ENCODE assay signal across 21 cellular contexts in genomic region chr2:208047840-208048239, GRCh38. TPM values are rescaled to one million over a fixed set of nuclear protein-coding genes. Genes with fewer than 3 reads are reported as not detected.
DNase-seq lines count a peak whose midpoint lies in the region; ATAC-seq and TF ChIP-seq lines count a peak whose summit lies in the region.
"Had no signal": no experiment of that assay in that cellular context is flagged by ENCODE, and none has a peak within 500 bp of the region (broad histone marks: within the 10 kb centered on the region; RNA-seq: fewer than 3 reads in every experiment).

No MANE protein-coding gene starts in this region.

- H3K36me3 ChIP-seq in GM23338 (ENCODE audit: insufficient read depth) = no peaks in the 10 kb centered on the region
- no peaks in the 10 kb centered on the region for H3K36me3 ChIP-seq in HEK293 (ENCODE audit: control insufficient read depth in 2 of 2, insufficient read depth in 1 of 2, low read length in 2 of 2)
- no peaks in the 10 kb centered on the region for H3K36me3 ChIP-seq in mucosa of rectum (ENCODE audit: control insufficient read depth in 2 of 2, insufficient read depth in 2 of 2, low read length in 2 of 2)
- no peaks in the 10 kb centered on the region for H3K36me3 ChIP-seq in mesenchymal stem cell (ENCODE audit: control insufficient read depth in 1 of 2, insufficient read depth in 2 of 2, low read depth in 1 of 2, low read length in 2 of 2)

- H3K18ac ChIP-seq in mesenchymal stem cell (ENCODE audit: low read depth in 1 of 2, low read length in 2 of 2) = no peak overlapping the region

- H3K27ac Mint-ChIP-seq in GM23338 (no peak overlapping the region), WTC11 (no peak overlapping the region)

- no peaks in the 10 kb centered on the region for H4K20me1 ChIP-seq in GM23338 (replicated peaks; ENCODE audit: insufficient read depth)

- H3K9me3 ChIP-seq in HEK293 (ENCODE audit: control insufficient read depth, insufficient read depth, low read depth, low read length) (no peaks in the 10 kb centered on the region), mucosa of rectum (ENCODE audit: control insufficient read depth in 2 of 2, low read length in 2 of 2) (no peaks in the 10 kb centered on the region), mesenchymal stem cell (ENCODE audit: control insufficient read depth, low read length) (no peaks in the 10 kb centered on the region)

- H3K4me1 Mint-ChIP-seq in GM23338 = peaks cover 12% of the 10 kb centered on the region
- peaks cover 22% of the 10 kb centered on the region for H3K4me1 Mint-ChIP-seq in WTC11

- no peak overlapping the region for H2BK15ac ChIP-seq in mesenchymal stem cell (ENCODE audit: low read depth, poor library complexity, severe bottlenecking)

- ATAC-seq in GM23338 (no peak; the same call in 2 of the 3 replicates), WTC11 (peak; percentile 62), HG03520 (IDR thresholded peaks at IDR 0.05; ENCODE audit: unreplicated experiment) (no peak), GM21447 (IDR thresholded peaks at IDR 0.05; ENCODE audit: unreplicated experiment) (no peak)
- ATAC-seq: HCT116 had no signal

- H3K4me3 ChIP-seq in GM23338 (no peak overlapping the region), HEK293 (ENCODE audit: low read depth, low read length) (no peak overlapping the region), mucosa of rectum (ENCODE audit: low read length in 2 of 2) (no peak overlapping the region), mesenchymal stem cell (ENCODE audit: insufficient read depth in 1 of 2, low read depth in 1 of 2, low read length in 2 of 2) (no peak overlapping the region)
- H3K4me3 ChIP-seq: PC-9 had no signal

- H3K4me2 ChIP-seq in GM23338 (no peak overlapping the region), mesenchymal stem cell (ENCODE audit: low read length, poor library complexity, severe bottlenecking) (no peak overlapping the region)
- H3K4me2 ChIP-seq: PC-9 had no signal

- H2AK5ac ChIP-seq in mesenchymal stem cell (ENCODE audit: low read length, severe bottlenecking) = no peak overlapping the region

- H3K4ac ChIP-seq in mesenchymal stem cell (ENCODE audit: low read depth in 1 of 2, low read length in 2 of 2) = no peak overlapping the region

- H3K79me1 ChIP-seq in mesenchymal stem cell (replicated peaks; ENCODE audit: low read length, poor library complexity, severe bottlenecking) = no peaks in the 10 kb centered on the region

- no peak overlapping the region for H2BK5ac ChIP-seq in mesenchymal stem cell (ENCODE audit: low read depth, low read length, poor library complexity, severe bottlenecking)

- H3K27me3 ChIP-seq in GM23338 (ENCODE audit: insufficient read depth) (no peaks in the 10 kb centered on the region), mucosa of rectum (ENCODE audit: control insufficient read depth in 2 of 2, insufficient read depth in 2 of 2, low read length in 2 of 2) (no peaks in the 10 kb centered on the region), mesenchymal stem cell (ENCODE audit: control insufficient read depth in 1 of 2, insufficient read depth in 1 of 2, low read length in 2 of 2) (no peaks in the 10 kb centered on the region)

- H3K23ac ChIP-seq in mesenchymal stem cell (ENCODE audit: low read length in 2 of 2) = no peak overlapping the region

- H3K36me3 Mint-ChIP-seq in GM23338 (ENCODE audit: low read depth) = no peaks in the 10 kb centered on the region
- no peaks in the 10 kb centered on the region for H3K36me3 Mint-ChIP-seq in WTC11
- H3K36me3 Mint-ChIP-seq: CD14-positive monocyte had no signal

- no peaks in the 10 kb centered on the region for H3F3A ChIP-seq in GM23338 (replicated peaks; ENCODE audit: low read depth)

- H3K9ac ChIP-seq in mucosa of rectum (ENCODE audit: low read depth in 1 of 2, low read length in 2 of 2) (peak overlapping the region in 1 of 2 donors; percentile 48), mesenchymal stem cell (ENCODE audit: low read length) (no peak overlapping the region)

- H3K4me1 ChIP-seq in GM23338 (ENCODE audit: insufficient read depth) (peaks cover 12% of the 10 kb centered on the region), HEK293 (ENCODE audit: control insufficient read depth, insufficient read depth, low read length) (no peaks in the 10 kb centered on the region), mucosa of rectum (ENCODE audit: control insufficient read depth in 2 of 2, insufficient read depth in 2 of 2, low read length in 2 of 2) (peaks cover 4 to 8% of the 10 kb centered on the region in 2 donors), mesenchymal stem cell (ENCODE audit: control insufficient read depth, insufficient read depth, low read depth, low read length) (no peaks in the 10 kb centered on the region)

- H3K27ac ChIP-seq in GM23338 (ENCODE audit: low read depth) (no peak overlapping the region), HEK293 (ENCODE audit: extremely low read depth, low read depth, low read length) (no peak overlapping the region), mucosa of rectum (ENCODE audit: low read depth in 2 of 2, low read length in 2 of 2) (peak overlapping the region; percentile 67), mesenchymal stem cell (ENCODE audit: low read length, poor library complexity, severe bottlenecking) (no peak overlapping the region)
- H3K27ac ChIP-seq: PC-9 had no signal

- H3K14ac ChIP-seq in mesenchymal stem cell (ENCODE audit: low read length in 2 of 2) = no peak overlapping the region

- no peak overlapping the region for H2BK12ac ChIP-seq in mesenchymal stem cell (ENCODE audit: low read length in 2 of 2)

- POLR2A ChIA-PET in HEK293 (lab: Yijun Ruan, JAX) = no interaction called here
- POLR2A ChIA-PET in WTC11 (lab: Charles Lee) = no interaction called here

- H4K8ac ChIP-seq in mesenchymal stem cell (ENCODE audit: low read length) = no peak overlapping the region

- H3K4me3 Mint-ChIP-seq in GM23338 (no peak overlapping the region), WTC11 (no peak overlapping the region)
- H3K4me3 Mint-ChIP-seq: CD14-positive monocyte had no signal

- intact Hi-C loops in posterior vena cava (cut with DNase I) = no loop called here

- H3K9me2 ChIP-seq in GM23338 (ENCODE audit: insufficient read depth) = no peaks in the 10 kb centered on the region

- no peaks in the 10 kb centered on the region for H3K79me2 ChIP-seq in GM23338 (replicated peaks; ENCODE audit: insufficient read depth)

- H3K9me3 Mint-ChIP-seq in GM23338 (no peaks in the 10 kb centered on the region), WTC11 (no peaks in the 10 kb centered on the region)
- H3K9me3 Mint-ChIP-seq: CD14-positive monocyte had no signal

- CTCF ChIA-PET in HEK293 (lab: Yijun Ruan, JAX) = no interaction called here
- CTCF ChIA-PET in WTC11 (lab: Charles Lee) = interaction anchor here (0.5 to 1.7 kb wide), 3 partner anchors 24 to 302 kb away, joined by 3 to 5 read pairs (median 4); no protein-coding TSS in a partner anchor

- no peak for TF ChIP-seq CTCF in GM23338 (conservative IDR thresholded peaks at IDR 0.05; ENCODE audit: low read depth in 2 of 2)
- TF ChIP-seq CTCF in HEK293 (tag by site-specific recombination; IDR thresholded peaks at IDR 0.05) = no peak
- no peak for TF ChIP-seq CTCF in WTC11 (IDR thresholded peaks at IDR 0.05)

- WGBS in mesenchymal stem cell = 87% methylated on average over 3 of the region's 3 CpGs

- H2AFZ ChIP-seq in GM23338 (0 out of 2 replicates have a peak overlapping the region, but pooled peaks have one; percentile 54), mesenchymal stem cell (ENCODE audit: low read depth, low read length) (no peak overlapping the region)
- H2AFZ ChIP-seq: PC-9 had no signal

- H2BK120ac ChIP-seq in mesenchymal stem cell (ENCODE audit: low read depth, low read length) = no peak overlapping the region

- H3K27me3 Mint-ChIP-seq in GM23338 (ENCODE audit: insufficient read depth, low read depth, poor library complexity) (peaks cover 2% of the 10 kb centered on the region), WTC11 (ENCODE audit: low read depth) (no peaks in the 10 kb centered on the region)

- no peak overlapping the region for H4K91ac ChIP-seq in mesenchymal stem cell (ENCODE audit: low read length)

- no peak for DNase-seq in GM23338 (ENCODE audit: low spot score)
- no peak for DNase-seq in WTC11 (ENCODE audit: low spot score)
- no peak for DNase-seq in posterior vena cava (ENCODE audit: low spot score)
- DNase-seq in mesenchymal stem cell = no peak
- DNase-seq: ACHN, AML-193, DMS 273 treated with DMSO at 0.1 percent for 48 hours, EL, KBM-7, NCI-H146, NCI-H2081, NCI-H446, NCI-H69, PC-9, SW 1271 had no signal

TF ChIP-seq in GM23338, 12 proteins besides CTCF, POLR2A, EP300 and RAD21 (continues in another document):
- no peak for TF ChIP-seq ZNF331 (CRISPR knock-in tag; IDR thresholded peaks at IDR 0.05; ENCODE audit: low read depth)

TF ChIP-seq in HEK293, 187 proteins besides CTCF, POLR2A, EP300 and RAD21:
- TF ChIP-seq ZBTB48 (tag by site-specific recombination; IDR thresholded peaks at IDR 0.05) = no peak
- TF ChIP-seq ZBTB1 (tag by site-specific recombination; IDR thresholded peaks at IDR 0.05) = no peak
- peak; percentile 53; the same call in 1 of the 2 replicates for TF ChIP-seq KLF1 (tag by site-specific recombination; IDR thresholded peaks at IDR 0.05)

TF ChIP-seq in WTC11, 78 proteins besides CTCF, POLR2A, EP300 and RAD21:
- no peak for TF ChIP-seq MXD4 (CRISPR knock-in tag; IDR thresholded peaks at IDR 0.05; ENCODE audit: borderline replicate concordance)
- TF ChIP-seq KAT7 (CRISPR knock-in tag; IDR thresholded peaks at IDR 0.05; ENCODE audit: borderline replicate concordance) = no peak
- no peak for TF ChIP-seq NR2C2 (CRISPR knock-in tag; IDR thresholded peaks at IDR 0.05)
- TF ChIP-seq ZMAT4 (CRISPR knock-in tag; IDR thresholded peaks at IDR 0.05) = no peak
- TF ChIP-seq NR1H2 (CRISPR knock-in tag; IDR thresholded peaks at IDR 0.05) = no peak
- no peak for TF ChIP-seq GRHL2 (CRISPR knock-in tag; IDR thresholded peaks at IDR 0.05; ENCODE audit: insufficient replicate concordance, severe bottlenecking)
- no peak for TF ChIP-seq SP1 (CRISPR knock-in tag; conservative IDR thresholded peaks at IDR 0.05)
- TF ChIP-seq TP53 (CRISPR knock-in tag; IDR thresholded peaks at IDR 0.05) = no peak
- no peak for TF ChIP-seq JUN (CRISPR knock-in tag; IDR thresholded peaks at IDR 0.05)

RNA-seq across cellular contexts. Expression of gene PLEKHM3, which starts 22.5 kb away (rescaled TPM):
- 5.6 and 8.8 TPM in 2 replicates for total RNA-seq in GM23338 (2014; rRNA removed; shearing (Covaris generic))
- 3.5 and 3.9 TPM in 2 replicates for polyA plus RNA-seq in GM23338 (2016; fragmentation: Nextera tagmentation; extraction: Ambion mirVana)
- total RNA-seq in WTC11 (2021) = 4.3 to 5.8 TPM (median 4.5 TPM) in 3 replicates
- total RNA-seq in posterior vena cava = 1 to 10 TPM; 8.9 to 9.8 TPM
- 3.5 TPM for polyA plus RNA-seq in mesenchymal stem cell (2013, experiment 1 of 2)
- 3.6 TPM for polyA plus RNA-seq in mesenchymal stem cell (2013, experiment 2 of 2)

Comparison
In these comparisons a context has a peak if more than half of its experiments do, and no peak if none do; other contexts are left out.
1. H3K27ac ChIP-seq: peak in mucosa of rectum (2 of 2); none in GM23338 (single experiment), HEK293 (single experiment) and mesenchymal stem cell (single experiment).